2 cellular contexts compared by ENCODE assay signal in the genomic region with DNA sequence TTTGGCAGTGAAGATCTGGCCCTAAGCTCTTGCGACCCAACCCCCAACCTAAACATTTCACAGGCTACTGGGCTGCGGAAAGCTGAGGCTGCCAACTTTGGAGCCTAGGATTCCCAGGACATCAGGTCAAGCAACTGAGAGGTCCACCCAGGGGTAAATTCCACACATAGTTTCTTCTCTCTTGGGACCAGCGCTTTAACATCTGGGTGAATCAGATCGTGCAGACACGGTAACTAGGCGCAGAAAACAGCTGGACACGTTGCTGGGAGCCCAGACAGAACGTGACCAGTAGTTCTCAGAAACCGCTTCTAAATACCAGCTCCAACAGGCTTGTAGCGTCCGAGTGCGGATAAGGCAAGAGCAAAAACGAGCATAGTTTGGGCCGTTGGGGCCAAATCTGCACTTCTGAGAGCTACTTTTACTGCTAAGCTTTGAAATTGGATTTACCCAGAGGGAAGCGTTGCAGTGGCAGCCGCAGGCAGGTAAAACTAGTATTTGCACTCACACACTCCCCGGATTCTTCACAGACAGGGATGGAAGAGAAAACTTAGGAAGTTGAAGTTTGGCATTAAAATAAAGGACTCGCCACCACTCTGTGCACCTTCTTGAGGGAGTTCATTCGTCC.
TF ChIP-seq lines count a peak whose summit lies in the region.

No MANE protein-coding gene starts in this region.

TF ChIP-seq in SK-N-SH, 30 proteins besides CTCF, POLR2A, EP300 and RAD21:
- no peak for TF ChIP-seq YY1 (IDR thresholded peaks at IDR 0.05; ENCODE audit: low read depth)
- peak; percentile 19 for TF ChIP-seq MXI1 (IDR thresholded peaks at IDR 0.05; ENCODE audit: low read depth, low read length)
- no peak for TF ChIP-seq GATA2 (CRISPR knock-in tag; IDR thresholded peaks at IDR 0.05)
TF ChIP-seq in SK-N-SH: peak in this region for 1.

TF ChIP-seq in endothelial cell of umbilical vein, 7 proteins besides CTCF, POLR2A, EP300 and RAD21:
- TF ChIP-seq JUN (IDR thresholded peaks at IDR 0.05; ENCODE audit: borderline replicate concordance, insufficient read depth, insufficient read length, low read depth) (no peak), GATA2 (IDR thresholded peaks at IDR 0.05; ENCODE audit: insufficient read depth, insufficient read length, low read depth, low read length) (no peak), POLR2AphosphoS5 (IDR thresholded peaks at IDR 0.05; ENCODE audit: insufficient read depth, low read depth, low read length) (no peak), MYC (IDR thresholded peaks at IDR 0.05; ENCODE audit: low read depth, low read length) (no peak), EZH2 (IDR thresholded peaks at IDR 0.05; ENCODE audit: borderline replicate concordance, low read depth, low read length, severe bottlenecking) (no peak), FOS (IDR thresholded peaks at IDR 0.05; ENCODE audit: borderline replicate concordance, insufficient read depth, low read length) (no peak)
- TF ChIP-seq, protein P1, sequence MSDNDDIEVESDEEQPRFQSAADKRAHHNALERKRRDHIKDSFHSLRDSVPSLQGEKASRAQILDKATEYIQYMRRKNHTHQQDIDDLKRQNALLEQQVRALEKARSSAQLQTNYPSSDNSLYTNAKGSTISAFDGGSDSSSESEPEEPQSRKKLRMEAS (IDR thresholded peaks at IDR 0.05; ENCODE audit: insufficient read depth, insufficient read length): no peak
TF ChIP-seq in endothelial cell of umbilical vein: peak in this region for 0.
